ENCODE assay signal across 32 cellular contexts in the genomic region with DNA sequence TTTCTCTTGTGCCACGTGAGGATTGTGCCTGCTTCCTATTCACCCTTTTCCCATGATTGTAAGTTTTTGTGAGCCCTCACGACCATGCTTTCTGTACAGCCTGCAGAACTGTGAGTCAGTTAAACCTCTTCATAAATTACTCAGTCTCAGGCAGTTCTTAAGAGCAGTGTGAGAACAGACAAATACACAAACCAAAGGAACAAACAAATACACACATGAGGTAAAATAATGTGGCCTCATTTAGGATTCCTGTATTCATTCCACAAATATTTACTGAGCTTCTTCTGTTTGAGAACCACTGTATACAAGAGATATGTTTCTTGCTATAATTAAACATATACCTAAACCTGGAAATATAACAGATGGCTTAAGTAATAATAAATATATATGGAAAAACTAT.
"Had no signal": no experiment of that assay in that cellular context is flagged by ENCODE, and none has a peak within 500 bp of the region (broad histone marks: within the 10 kb centered on the region; RNA-seq: fewer than 3 reads in every experiment).

No MANE protein-coding gene starts in this region.

- H3K36me3 Mint-ChIP-seq: activated naive CD4-positive, alpha-beta T cell treated with anti-CD3 and anti-CD28 coated beads, Interleukin-2, amount 50 U/mL, for 24 hours; activated naive CD8-positive, alpha-beta T cell treated with anti-CD3 and anti-CD28 coated beads for 36 hours had no signal

- H3K4me3 Mint-ChIP-seq: activated B cell treated with CpG ODN at 0.5 μM for 24 hours; activated CD8-positive, alpha-beta T cell treated with anti-CD3 and anti-CD28 coated beads for 36 hours; activated naive CD4-positive, alpha-beta T cell treated with anti-CD3 and anti-CD28 coated beads for 36 hours; activated naive CD4-positive, alpha-beta T cell treated with anti-CD3 and anti-CD28 coated beads, Interleukin-2, amount 50 U/mL, for 24 hours; activated naive CD8-positive, alpha-beta T cell treated with anti-CD3 and anti-CD28 coated beads for 36 hours; activated naive CD8-positive, alpha-beta T cell treated with anti-CD3 and anti-CD28 coated beads, Interleukin-2, amount 50 U/mL, for 24 hours; activated T-cell treated with anti-CD3 and anti-CD28 coated beads, Interleukin-2, amount 50 U/mL, for 4 hours; effector memory CD8-positive, alpha-beta T cell; T-helper 1 cell treated with Interleukin-12 subunit alpha and Interleukin-12 subunit beta and Interleukin-4 antibody, amounts not matched to agents 30 μg/mL and 1 μg/mL, for 36 hours; T-helper 2 cell treated with Interferon-gamma antibody and Interleukin-4, amounts not matched to agents 5 μg/mL and 100 μg/mL, for 36 hours had no signal

- H3K9me3 ChIP-seq: adrenal gland, body of pancreas, esophagus muscularis mucosa, gastroesophageal sphincter had no signal

- H3K4me1 Mint-ChIP-seq: activated B cell treated with CpG ODN at 0.5 μM for 24 hours; activated naive CD4-positive, alpha-beta T cell treated with anti-CD3 and anti-CD28 coated beads, Interleukin-2, amount 50 U/mL, for 24 hours; activated naive CD8-positive, alpha-beta T cell treated with anti-CD3 and anti-CD28 coated beads for 36 hours; activated naive CD8-positive, alpha-beta T cell treated with anti-CD3 and anti-CD28 coated beads, Interleukin-2, amount 50 U/mL, for 24 hours had no signal

- H3K27ac Mint-ChIP-seq: activated B cell treated with CpG ODN at 0.5 μM for 24 hours; activated CD8-positive, alpha-beta T cell treated with anti-CD3 and anti-CD28 coated beads for 36 hours; activated naive CD4-positive, alpha-beta T cell treated with anti-CD3 and anti-CD28 coated beads for 36 hours; activated naive CD4-positive, alpha-beta T cell treated with anti-CD3 and anti-CD28 coated beads, Interleukin-2, amount 50 U/mL, for 24 hours; activated naive CD8-positive, alpha-beta T cell treated with anti-CD3 and anti-CD28 coated beads for 36 hours; activated naive CD8-positive, alpha-beta T cell treated with anti-CD3 and anti-CD28 coated beads, Interleukin-2, amount 50 U/mL, for 24 hours; activated T-helper 2 cell treated with anti-CD3 and anti-CD28 coated beads, Interferon-gamma antibody, Interleukin-2, Interleukin-4, amounts not matched to agents 10 μg/mL and 5 μg/mL and 100 μg/mL, durations not matched to agents 14 hours and 24 hours and 36 hours; effector memory CD8-positive, alpha-beta T cell; T-helper 1 cell treated with Interleukin-12 subunit alpha and Interleukin-12 subunit beta and Interleukin-4 antibody, amounts not matched to agents 30 μg/mL and 1 μg/mL, for 36 hours; T-helper 2 cell treated with Interferon-gamma antibody and Interleukin-4, amounts not matched to agents 5 μg/mL and 100 μg/mL, for 36 hours had no signal

- H3K9me3 Mint-ChIP-seq: activated naive CD4-positive, alpha-beta T cell treated with anti-CD3 and anti-CD28 coated beads, Interleukin-2, amount 50 U/mL, for 24 hours had no signal

- H3K27me3 Mint-ChIP-seq: activated B cell treated with CpG ODN at 0.5 μM for 24 hours; activated CD8-positive, alpha-beta T cell treated with anti-CD3 and anti-CD28 coated beads for 36 hours; activated naive CD4-positive, alpha-beta T cell treated with anti-CD3 and anti-CD28 coated beads, Interleukin-2, amount 50 U/mL, for 24 hours; activated naive CD8-positive, alpha-beta T cell treated with anti-CD3 and anti-CD28 coated beads for 36 hours; activated naive CD8-positive, alpha-beta T cell treated with anti-CD3 and anti-CD28 coated beads, Interleukin-2, amount 50 U/mL, for 24 hours; effector memory CD8-positive, alpha-beta T cell had no signal

- ATAC-seq: activated CD4-positive, CD25-positive, alpha-beta regulatory T cell treated with anti-CD3 and anti-CD28 coated beads, Interleukin-2, amount 50 U/mL, for 24 hours; activated CD8-positive, alpha-beta T cell treated with anti-CD3 and anti-CD28 coated beads for 36 hours; activated naive CD8-positive, alpha-beta T cell treated with anti-CD3 and anti-CD28 coated beads, Interleukin-2, amount 50 U/mL, for 24 hours; activated T-cell treated with anti-CD3 and anti-CD28 coated beads, Interleukin-2, amount 50 U/mL, for 4 hours; body of pancreas; effector memory CD8-positive, alpha-beta T cell; foreskin keratinocyte; gastroesophageal sphincter; heart right ventricle had no signal

- DNase-seq: activated B cell treated with CpG ODN at 0.5 μM for 24 hours; activated CD4-positive, alpha-beta T cell treated with anti-CD3 and anti-CD28 coated beads for 48 hours; activated CD4-positive, alpha-beta T cell treated with anti-CD3 and anti-CD28 coated beads, Interleukin-2, amount 50 U/mL, for 1 hour; activated CD4-positive, alpha-beta T cell treated with anti-CD3 and anti-CD28 coated beads, Interleukin-2, amount 50 U/mL, for 48 hours; activated CD8-positive, alpha-beta memory T cell treated with anti-CD3 and anti-CD28 coated beads for 24 hours; activated CD8-positive, alpha-beta T cell treated with anti-CD3 and anti-CD28 coated beads for 36 hours; activated effector memory CD4-positive, alpha-beta T cell treated with anti-CD3 and anti-CD28 coated beads, Interleukin-2, amount 50 U/mL, for 16 hours; activated naive CD4-positive, alpha-beta T cell treated with anti-CD3 and anti-CD28 coated beads for 36 hours; activated naive CD8-positive, alpha-beta T cell treated with anti-CD3 and anti-CD28 coated beads for 36 hours; activated naive CD8-positive, alpha-beta T cell treated with anti-CD3 and anti-CD28 coated beads, Interleukin-2, amount 50 U/mL, for 24 hours; activated T-cell treated with anti-CD3 and anti-CD28 coated beads, Interleukin-2, amount 50 U/mL, for 4 hours; adrenal gland; amygdala; aorta; body of pancreas; caudate nucleus; cortex of kidney; dermis blood vessel endothelial cell; effector CD4-positive, alpha-beta T cell; effector memory CD8-positive, alpha-beta T cell; erythroblast; foreskin keratinocyte; heart right ventricle; T1000; WERI-Rb-1 had no signal
